Comparison of ENCODE assay signal across 8 cellular contexts in the genomic region with DNA sequence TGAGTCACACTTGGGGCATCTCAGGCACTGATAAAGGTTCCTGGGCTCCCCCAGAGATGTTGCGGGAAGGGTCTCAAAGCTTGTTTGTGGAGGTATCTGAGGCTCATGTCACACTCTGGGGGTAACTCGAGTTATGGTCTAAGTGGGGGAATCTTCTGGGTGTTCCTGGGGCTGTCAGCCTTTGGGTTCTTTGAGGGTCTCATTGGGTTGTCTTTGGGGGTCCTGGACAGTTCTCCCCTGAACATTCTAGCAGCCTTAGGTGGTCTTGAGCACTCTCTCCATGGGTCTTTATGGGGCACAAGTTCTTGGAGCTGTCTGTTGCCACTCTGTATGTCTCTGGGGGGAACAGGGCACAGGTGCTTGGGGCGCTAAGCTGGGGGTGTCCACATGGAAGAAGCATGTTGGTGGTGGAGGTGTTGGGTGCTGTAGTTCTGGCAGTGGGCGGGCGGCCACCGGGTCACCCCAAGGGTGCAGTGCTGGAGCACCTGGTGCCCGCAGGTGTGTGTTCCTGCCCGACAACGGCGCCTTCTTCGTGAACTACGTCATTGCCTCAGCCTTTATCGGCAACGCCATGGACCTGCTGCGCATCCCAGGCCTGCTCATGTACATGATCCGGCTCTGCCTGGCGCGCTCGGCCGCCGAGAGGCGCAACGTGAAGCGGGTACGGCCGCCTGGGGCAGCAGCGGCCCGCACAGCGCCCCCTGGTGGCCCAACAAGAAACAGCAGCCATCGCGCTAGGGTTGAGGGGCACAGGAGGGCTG. TPM values are rescaled to one million over a fixed set of nuclear protein-coding genes. Genes with fewer than 3 reads are reported as not detected.
DNase-seq lines count a peak whose midpoint lies in the region; ATAC-seq and TF ChIP-seq lines count a peak whose summit lies in the region.

No MANE protein-coding gene starts in this region.

- H3K27ac Mint-ChIP-seq in activated CD8-positive, alpha-beta T cell treated with anti-CD3 and anti-CD28 coated beads, Interleukin-2, amount 10 ng/mL, durations not matched to agents 7 days and 5 days: no peak overlapping the region
- peak overlapping the region; percentile 74 to 87 for H3K27ac Mint-ChIP-seq in effector memory CD8-positive, alpha-beta T cell
- no peak overlapping the region for H3K27ac Mint-ChIP-seq in mesothelial cell of epicardium

- H3K9me3 Mint-ChIP-seq in activated CD8-positive, alpha-beta T cell treated with anti-CD3 and anti-CD28 coated beads, Interleukin-2, amount 10 ng/mL, durations not matched to agents 7 days and 5 days (ENCODE audit: insufficient read depth): no peaks in the 10 kb centered on the region
- no peaks in the 10 kb centered on the region for H3K9me3 Mint-ChIP-seq in effector memory CD8-positive, alpha-beta T cell
- H3K9me3 Mint-ChIP-seq in mesothelial cell of epicardium: no peaks in the 10 kb centered on the region

- POLR2A ChIA-PET in HEK293T (lab: Yijun Ruan, JAX): no interaction called here
- POLR2A ChIA-PET in activated CD8-positive, alpha-beta T cell treated with anti-CD3 and anti-CD28 coated beads, Interleukin-2, amount 10 ng/mL, durations not matched to agents 7 days and 5 days (lab: Charles Lee): interaction anchor here (0.8 kb wide), 1 partner anchor 105 kb away, joined by 3 read pairs; a partner anchor contains a TSS

- ATAC-seq in activated CD8-positive, alpha-beta T cell treated with anti-CD3 and anti-CD28 coated beads, Interleukin-2, amount 10 ng/mL, durations not matched to agents 7 days and 5 days: peak; percentile 96
- ATAC-seq in effector memory CD8-positive, alpha-beta T cell (replicated peaks): peak; percentile 92

- CTCF ChIA-PET in HEK293T (lab: Yijun Ruan, JAX): interaction anchor here (0.6 to 1.3 kb wide), 5 partner anchors 10 to 57 kb away, joined by 3 to 4 read pairs (median 3); no protein-coding TSS in a partner anchor
- CTCF ChIA-PET in activated CD8-positive, alpha-beta T cell treated with anti-CD3 and anti-CD28 coated beads, Interleukin-2, amount 10 ng/mL, durations not matched to agents 7 days and 5 days (lab: Charles Lee): interaction anchor here (0.7 to 2.6 kb wide), 11 partner anchors 9 to 83 kb away, joined by 3 to 13 read pairs (median 5); no protein-coding TSS in a partner anchor

- no peak overlapping the region for H3K4me3 ChIP-seq in MG63

- TF ChIP-seq CTCF in mesothelial cell of epicardium (IDR thresholded peaks at IDR 0.05; ENCODE audit: unreplicated experiment): peak; percentile 100

- no peaks in the 10 kb centered on the region for H3K36me3 Mint-ChIP-seq in activated CD8-positive, alpha-beta T cell treated with anti-CD3 and anti-CD28 coated beads, Interleukin-2, amount 10 ng/mL, durations not matched to agents 7 days and 5 days (ENCODE audit: low read depth)
- peaks cover 26% of the 10 kb centered on the region for H3K36me3 Mint-ChIP-seq in effector memory CD8-positive, alpha-beta T cell (ENCODE audit: insufficient read depth)
- peaks cover 16% of the 10 kb centered on the region for H3K36me3 Mint-ChIP-seq in mesothelial cell of epicardium

- H3K4me1 Mint-ChIP-seq in activated CD8-positive, alpha-beta T cell treated with anti-CD3 and anti-CD28 coated beads, Interleukin-2, amount 10 ng/mL, durations not matched to agents 7 days and 5 days (ENCODE audit: low read depth): peaks cover 9% of the 10 kb centered on the region
- H3K4me1 Mint-ChIP-seq in effector memory CD8-positive, alpha-beta T cell (ENCODE audit: low read depth in 2 of 2): peaks cover 11 to 13% of the 10 kb centered on the region in 2 donors
- H3K4me1 Mint-ChIP-seq in mesothelial cell of epicardium: no peaks in the 10 kb centered on the region

- DNase-seq in EL: peak; percentile 69
- peak; percentile 92 for DNase-seq in HEK293T (ENCODE audit: extremely low spot score)
- DNase-seq in NCI-H510A treated with DMSO at 0.1 percent for 48 hours (lab: John Stamatoyannopoulos, UW): peak; percentile 71
- peak; percentile 85 for DNase-seq in activated CD8-positive, alpha-beta T cell treated with anti-CD3 and anti-CD28 coated beads, Interleukin-2, amount 10 ng/mL, durations not matched to agents 7 days and 5 days
- DNase-seq in effector memory CD8-positive, alpha-beta T cell: peak; percentile 82 to 85 (median 84)
- DNase-seq in mesothelial cell of epicardium (ENCODE audit: low spot score in 2 of 2, unreplicated experiment in 2 of 2): peak; percentile 71 to 91
- peak; percentile 63 to 83 for DNase-seq in stimulated activated CD8-positive, alpha-beta memory T cell treated with anti-CD3 and anti-CD28 coated beads, Interleukin-2, amount 100 ng/mL, for 48 hours (ENCODE audit: low read depth in 2 of 2)
- DNase-seq in MG63: no peak

- no peaks in the 10 kb centered on the region for H3K27me3 ChIP-seq in MG63

- no peak overlapping the region for H3K4me3 Mint-ChIP-seq in activated CD8-positive, alpha-beta T cell treated with anti-CD3 and anti-CD28 coated beads, Interleukin-2, amount 10 ng/mL, durations not matched to agents 7 days and 5 days
- peak overlapping the region in 1 of 2 donors; percentile 10 for H3K4me3 Mint-ChIP-seq in effector memory CD8-positive, alpha-beta T cell
- H3K4me3 Mint-ChIP-seq in mesothelial cell of epicardium: no peak overlapping the region

- no peaks in the 10 kb centered on the region for H3K27me3 Mint-ChIP-seq in activated CD8-positive, alpha-beta T cell treated with anti-CD3 and anti-CD28 coated beads, Interleukin-2, amount 10 ng/mL, durations not matched to agents 7 days and 5 days (ENCODE audit: low read depth)
- no peaks in the 10 kb centered on the region for H3K27me3 Mint-ChIP-seq in effector memory CD8-positive, alpha-beta T cell
- H3K27me3 Mint-ChIP-seq in mesothelial cell of epicardium (ENCODE audit: low read depth): no peaks in the 10 kb centered on the region

- H3K9me3 ChIP-seq in MG63: no peaks in the 10 kb centered on the region

- H3K36me3 ChIP-seq in MG63: peaks cover 64% of the 10 kb centered on the region

TF ChIP-seq in HEK293T, 16 proteins besides CTCF, POLR2A, EP300 and RAD21:
- TF ChIP-seq FOXM1 (IDR thresholded peaks at IDR 0.05; ENCODE audit: borderline replicate concordance): no peak
- no peak for TF ChIP-seq FOXK2 (IDR thresholded peaks at IDR 0.05)
- no peak for TF ChIP-seq ZNF384 (IDR thresholded peaks at IDR 0.05)
- no peak for TF ChIP-seq LEF1 (IDR thresholded peaks at IDR 0.05; ENCODE audit: borderline replicate concordance)
- no peak for TF ChIP-seq FOXA1 (IDR thresholded peaks at IDR 0.05)
- TF ChIP-seq BHLHE40 (IDR thresholded peaks at IDR 0.05; ENCODE audit: borderline replicate concordance): no peak
- TF ChIP-seq SUZ12 (IDR thresholded peaks at IDR 0.05): no peak
- no peak for TF ChIP-seq HDGF (IDR thresholded peaks at IDR 0.05; ENCODE audit: borderline replicate concordance)
- TF ChIP-seq CTBP1 (IDR thresholded peaks at IDR 0.05; ENCODE audit: borderline replicate concordance): no peak
- no peak for TF ChIP-seq ARNT (IDR thresholded peaks at IDR 0.05)

RNA-seq across cellular contexts. Expression of a gene that starts 7.1 kb away (rescaled TPM):
- total RNA-seq in activated CD8-positive, alpha-beta T cell treated with anti-CD3 and anti-CD28 coated beads, Interleukin-2, amount 10 ng/mL, durations not matched to agents 7 days and 5 days: under 1 TPM; 0.58 to 0.70 TPM
- total RNA-seq in mesothelial cell of epicardium: not detected in 3 replicates
- total RNA-seq in MG63 (2014; rRNA removed; shearing (Covaris generic); ENCODE audit: low replicate concordance): not detected in 2 replicates

RNA-seq across cellular contexts. Expression of a gene that starts 24.2 kb away (rescaled TPM):
- 10 to 100 TPM; 15.5 to 17.9 TPM for total RNA-seq in activated CD8-positive, alpha-beta T cell treated with anti-CD3 and anti-CD28 coated beads, Interleukin-2, amount 10 ng/mL, durations not matched to agents 7 days and 5 days
- total RNA-seq in mesothelial cell of epicardium: 44.7 to 54.9 TPM (median 49.3 TPM) in 3 replicates
- 18.4 and 35.3 TPM in 2 replicates for total RNA-seq in MG63 (2014; rRNA removed; shearing (Covaris generic); ENCODE audit: low replicate concordance)

RNA-seq across cellular contexts. Expression of a gene that starts 24.3 kb away (rescaled TPM):
- 10 to 100 TPM; 57.3 to 60.9 TPM for total RNA-seq in activated CD8-positive, alpha-beta T cell treated with anti-CD3 and anti-CD28 coated beads, Interleukin-2, amount 10 ng/mL, durations not matched to agents 7 days and 5 days
- total RNA-seq in mesothelial cell of epicardium: 46.9 to 50.9 TPM (median 49.5 TPM) in 3 replicates
- total RNA-seq in MG63 (2014; rRNA removed; shearing (Covaris generic); ENCODE audit: low replicate concordance): 362 and 399 TPM in 2 replicates

Comparison
In these comparisons a context has a peak if more than half of its experiments do, and no peak if none do; other contexts are left out.
1. H3K27ac Mint-ChIP-seq: peak in effector memory CD8-positive, alpha-beta T cell (2 of 2); none in activated CD8-positive, alpha-beta T cell treated with anti-CD3 and anti-CD28 coated beads, Interleukin-2, amount 10 ng/mL, durations not matched to agents 7 days and 5 days (single experiment) and mesothelial cell of epicardium (single experiment).